ENCODE assay signal across 21 cellular contexts in the genomic region with DNA sequence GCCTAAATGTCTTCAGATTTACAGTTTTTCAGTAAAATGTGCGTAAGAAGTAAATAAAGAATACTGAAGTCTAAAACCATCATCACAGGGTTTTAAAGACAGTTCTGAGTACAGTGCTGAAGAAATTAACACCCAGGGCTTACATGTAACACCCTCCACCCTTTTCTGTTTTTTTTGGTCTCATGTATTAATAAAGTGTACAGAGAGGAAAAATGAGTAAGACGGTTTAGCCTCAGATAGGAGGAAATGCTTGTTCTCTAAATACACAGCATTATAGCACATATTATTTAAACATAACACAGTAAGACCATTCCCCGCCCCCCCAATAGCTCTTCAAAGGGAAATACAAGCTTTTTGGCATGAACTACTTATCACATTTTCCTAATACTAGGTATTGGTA.
"Had no signal": no experiment of that assay in that cellular context is flagged by ENCODE, and none has a peak within 500 bp of the region (broad histone marks: within the 10 kb centered on the region; RNA-seq: fewer than 3 reads in every experiment).

No MANE protein-coding gene starts in this region.

- H3K9me3 Mint-ChIP-seq: central memory CD8-positive, alpha-beta T cell; nephron; neural progenitor cell had no signal

- H3K36me3 ChIP-seq: cardiac muscle cell, gastrocnemius medialis, neural progenitor cell, transverse colon, upper lobe of right lung had no signal

- DNase-seq: cortex of kidney; effector memory CD8-positive, alpha-beta T cell; foreskin fibroblast; gastrocnemius medialis; head of caudate nucleus; kidney; stimulated activated CD4-positive, alpha-beta T cell treated with anti-CD3 and anti-CD28 coated beads, Interleukin-4, amount 100 ng/mL, for 4 hours; stimulated activated naive CD8-positive, alpha-beta T cell treated with anti-CD3 and anti-CD28 coated beads, Interleukin-15, Interleukin-2, amounts not matched to agents 100 U/mL and 50 U/mL, for 24 hours; substantia nigra; testis; transverse colon; upper lobe of right lung had no signal

- H3K4me3 Mint-ChIP-seq: central memory CD8-positive, alpha-beta T cell; effector memory CD8-positive, alpha-beta T cell; memory B cell; nephron; neural progenitor cell; stimulated activated memory B cell treated with anti-CD40 and anti-IgM and Interleukin-4, amounts not matched to agents 10 μg/mL and 1 μg/mL and 100 μg/mL, for 72 hours had no signal

- H3K9me3 ChIP-seq: gastrocnemius medialis, testis, transverse colon, upper lobe of right lung had no signal

- H3K27ac ChIP-seq: cardiac muscle cell, neural progenitor cell, parathyroid adenoma, testis, transverse colon, upper lobe of right lung had no signal

- H3K27me3 Mint-ChIP-seq: central memory CD8-positive, alpha-beta T cell; effector memory CD8-positive, alpha-beta T cell; memory B cell; progenitor cell of endocrine pancreas; stimulated activated memory B cell treated with anti-CD40 and anti-IgM and Interleukin-4, amounts not matched to agents 10 μg/mL and 1 μg/mL and 100 μg/mL, for 72 hours had no signal

- H3K27ac Mint-ChIP-seq: effector memory CD8-positive, alpha-beta T cell; memory B cell; nephron; neural progenitor cell; progenitor cell of endocrine pancreas; stimulated activated memory B cell treated with anti-CD40 and anti-IgM and Interleukin-4, amounts not matched to agents 10 μg/mL and 1 μg/mL and 100 μg/mL, for 72 hours had no signal

- H3K27me3 ChIP-seq: cardiac muscle cell, gastrocnemius medialis, neural progenitor cell, testis, transverse colon, upper lobe of right lung had no signal

- H3K36me3 Mint-ChIP-seq: memory B cell; neural progenitor cell; stimulated activated memory B cell treated with anti-CD40 and anti-IgM and Interleukin-4, amounts not matched to agents 10 μg/mL and 1 μg/mL and 100 μg/mL, for 72 hours had no signal

- H3K4me1 ChIP-seq: neural progenitor cell, parathyroid adenoma, testis, transverse colon, upper lobe of right lung had no signal

- H3K4me1 Mint-ChIP-seq: central memory CD8-positive, alpha-beta T cell; memory B cell; nephron; stimulated activated memory B cell treated with anti-CD40 and anti-IgM and Interleukin-4, amounts not matched to agents 10 μg/mL and 1 μg/mL and 100 μg/mL, for 72 hours had no signal

- H3K4me3 ChIP-seq: cardiac muscle cell, gastrocnemius medialis, lung, neural progenitor cell, testis, transverse colon, upper lobe of right lung had no signal
